ENCODE assay signal across 26 cellular contexts in genomic region chr16:87715658-87716057, GRCh38. TPM values are rescaled to one million over a fixed set of nuclear protein-coding genes. Genes with fewer than 3 reads are reported as not detected.
DNase-seq lines count a peak whose midpoint lies in the region; ATAC-seq, FAIRE-seq and TF ChIP-seq lines count a peak whose summit lies in the region.
"Had no signal": no experiment of that assay in that cellular context is flagged by ENCODE, and none has a peak within 500 bp of the region (broad histone marks: within the 10 kb centered on the region; RNA-seq: fewer than 3 reads in every experiment).

No MANE protein-coding gene starts in this region.

- H4K20me1 ChIP-seq in IMR-90 (ENCODE audit: insufficient read depth, low read length) (no peaks in the 10 kb centered on the region; the same call in 1 of the 2 replicates), osteoblast (ENCODE audit: insufficient read depth, low read length) (peaks cover 12% of the 10 kb centered on the region), H9 (ENCODE audit: control insufficient read depth, insufficient read depth, insufficient read length) (no peaks in the 10 kb centered on the region)

- no peak overlapping the region for H2AK5ac ChIP-seq in IMR-90 (ENCODE audit: low read depth, low read length)
- H2AK5ac ChIP-seq in H9 (ENCODE audit: insufficient read length, low read length), result no peak overlapping the region

- H3K27ac Mint-ChIP-seq in activated T-cell treated with anti-CD3 and anti-CD28 coated beads, Interleukin-2, amount 50 U/mL, for 72 hours, result peak overlapping the region; percentile 70
- peak overlapping the region in 1 of 3 experiments; percentile 87; a peak in 3 of 7 replicates for H3K27ac Mint-ChIP-seq in H9

- H2BK120ac ChIP-seq in IMR-90 (ENCODE audit: low read depth, low read length) (no peak overlapping the region), H9 (ENCODE audit: low read depth, low read length, poor library complexity, severe bottlenecking) (no peak overlapping the region)

- H3K27ac ChIP-seq in IMR-90 (ENCODE audit: insufficient read depth, low read length) (no peak overlapping the region), osteoblast (ENCODE audit: low read depth, low read length) (no peak overlapping the region), H9 (ENCODE audit: insufficient read length, low read depth, low read length) (no peak overlapping the region), stomach (no peak overlapping the region)
- H3K27ac ChIP-seq: HL-60, left ventricle myocardium inferior, right atrium auricular region, upper lobe of left lung, VCaP had no signal

- H3K36me3 ChIP-seq in IMR-90 (ENCODE audit: control insufficient read depth, insufficient read depth, low read length), result peaks cover 20% of the 10 kb centered on the region
- H3K36me3 ChIP-seq in bronchial epithelial cell (ENCODE audit: control insufficient read depth, insufficient read depth, low read length), result peaks cover 2% of the 10 kb centered on the region
- peaks cover 11% of the 10 kb centered on the region for H3K36me3 ChIP-seq in osteoblast (ENCODE audit: insufficient read depth, low read length)
- peaks cover 9 to 89% (median 83%) of the 10 kb centered on the region in 4 donors for H3K36me3 ChIP-seq in stomach

- H2BK5ac ChIP-seq in IMR-90 (ENCODE audit: low read depth, low read length, poor library complexity, severe bottlenecking) (no peak overlapping the region), H9 (ENCODE audit: insufficient read length, low read length) (no peak overlapping the region)

- no peak for TF ChIP-seq EP300 in stomach (IDR thresholded peaks at IDR 0.05)

- no peaks in the 10 kb centered on the region for H3K27me3 ChIP-seq in IMR-90 (ENCODE audit: control insufficient read depth, insufficient read depth, low read length)
- no peaks in the 10 kb centered on the region for H3K27me3 ChIP-seq in bronchial epithelial cell (ENCODE audit: control insufficient read depth, insufficient read depth, low read length)
- no peaks in the 10 kb centered on the region for H3K27me3 ChIP-seq in osteoblast (ENCODE audit: insufficient read depth, low read length)
- H3K27me3 ChIP-seq in H9 (ENCODE audit: insufficient read depth, low read length), result no peaks in the 10 kb centered on the region
- no peaks in the 10 kb centered on the region for H3K27me3 ChIP-seq in stomach
- H3K27me3 ChIP-seq: right atrium auricular region, upper lobe of left lung had no signal

- H4K91ac ChIP-seq in IMR-90 (ENCODE audit: insufficient read depth, low read depth, low read length) (no peak overlapping the region), H9 (ENCODE audit: insufficient read length, low read depth, low read length) (no peak overlapping the region)

- H2BK20ac ChIP-seq in IMR-90 (ENCODE audit: low read depth, low read length), result no peak overlapping the region
- no peak overlapping the region for H2BK20ac ChIP-seq in H9 (ENCODE audit: low read depth, low read length, poor library complexity, severe bottlenecking)

- peaks cover 2% of the 10 kb centered on the region for H3K9me1 ChIP-seq in IMR-90 (ENCODE audit: insufficient read depth, low read length)

- no peaks in the 10 kb centered on the region for H3K9me3 Mint-ChIP-seq in activated T-cell treated with anti-CD3 and anti-CD28 coated beads, Interleukin-2, amount 50 U/mL, for 72 hours
- no peaks in the 10 kb centered on the region for H3K9me3 Mint-ChIP-seq in activated T-cell treated with anti-CD3 and anti-CD28 coated beads, Interleukin-2, amount 50 U/mL, for 4 hours
- H3K9me3 Mint-ChIP-seq in H9, result peaks cover 3 to 4% of the 10 kb centered on the region in 2 experiments; a peak in 3 of 5 replicates

- H2AK9ac ChIP-seq in IMR-90 (replicated peaks; ENCODE audit: low read depth, low read length, poor library complexity), result no peak overlapping the region

- no peak for DNase-seq in activated T-cell treated with anti-CD3 and anti-CD28 coated beads, Interleukin-2, amount 50 U/mL, for 72 hours
- no peak for DNase-seq in activated T-cell treated with anti-CD3 and anti-CD28 coated beads, Interleukin-2, amount 50 U/mL, for 4 hours
- peak; percentile 34 for DNase-seq in IMR-90
- DNase-seq in bronchial epithelial cell (ENCODE audit: low read depth), result peak; percentile 10
- DNase-seq in osteoblast (ENCODE audit: insufficient read length, low spot score, missing footprints), result peak; percentile 90
- DNase-seq in left colon, result no peak
- DNase-seq in H9, result no peak
- no peak for DNase-seq in stomach
- DNase-seq: ACHN; activated effector memory CD4-positive, alpha-beta T cell treated with Interleukin-2 at 50 U/mL for 16 hours; DND-41; GOT3; left ventricle myocardium inferior; mucosa of descending colon; NCI-H2029; NCI-H510A; stimulated activated CD4-positive, alpha-beta T cell treated with anti-CD3 and anti-CD28 coated beads, Interleukin-15, amount 100 ng/mL, for 24 hours; stimulated activated naive CD4-positive, alpha-beta T cell; upper lobe of left lung had no signal

- ATAC-seq in activated T-cell treated with anti-CD3 and anti-CD28 coated beads, Interleukin-2, amount 50 U/mL, for 72 hours (replicated peaks in 1 of 2), result no peak
- ATAC-seq in activated T-cell treated with anti-CD3 and anti-CD28 coated beads, Interleukin-2, amount 50 U/mL, for 4 hours, result no peak
- ATAC-seq in IMR-90 (ENCODE audit: low read depth) (no peak; the same call in 1 of the 2 replicates), left colon (no peak)
- ATAC-seq: K562, mucosa of descending colon, Right ventricle myocardium inferior had no signal

- TF ChIP-seq CTCF in IMR-90 (conservative IDR thresholded peaks at IDR 0.05; ENCODE audit: low read depth, low read length) (no peak), bronchial epithelial cell (IDR thresholded peaks at IDR 0.05; ENCODE audit: insufficient read depth, low read length, severe bottlenecking) (no peak), osteoblast (IDR thresholded peaks at IDR 0.05; ENCODE audit: extremely low read depth, low read depth, low read length) (no peak), H9 (conservative IDR thresholded peaks at IDR 0.05) (no peak), stomach (IDR thresholded peaks at IDR 0.05) (no peak)

- no peak for TF ChIP-seq RAD21 in IMR-90 (IDR thresholded peaks at IDR 0.05; ENCODE audit: low read length)

- H3K56ac ChIP-seq in IMR-90 (ENCODE audit: extremely low read depth, insufficient read depth, low read length) (no peak overlapping the region), H9 (ENCODE audit: insufficient read length, low read depth, low read length) (no peak overlapping the region)

- H3K4me1 Mint-ChIP-seq in activated T-cell treated with anti-CD3 and anti-CD28 coated beads, Interleukin-2, amount 50 U/mL, for 72 hours (ENCODE audit: low read depth), result peaks cover 30% of the 10 kb centered on the region
- peaks cover 38% of the 10 kb centered on the region for H3K4me1 Mint-ChIP-seq in activated T-cell treated with anti-CD3 and anti-CD28 coated beads, Interleukin-2, amount 50 U/mL, for 4 hours (ENCODE audit: low read depth)
- H3K4me1 Mint-ChIP-seq in H9, result no peaks in the 10 kb centered on the region

- BruUV-seq in IMR-90 (replicated peaks; lab: Mats Ljungman, UMichigan), result no TSS peak

- H3K79me1 ChIP-seq in IMR-90 (ENCODE audit: low read depth in 1 of 2, low read length in 2 of 2), result peaks cover 0 to 4% of the 10 kb centered on the region in 2 experiments; a peak in 1 of 4 replicates
- no peaks in the 10 kb centered on the region for H3K79me1 ChIP-seq in H9 (ENCODE audit: insufficient read depth, low read depth, low read length, poor library complexity, severe bottlenecking)

- H3K4me1 ChIP-seq in IMR-90 (ENCODE audit: control insufficient read depth, insufficient read depth, low read length), result no peaks in the 10 kb centered on the region
- H3K4me1 ChIP-seq in osteoblast (ENCODE audit: insufficient read depth, low read length), result no peaks in the 10 kb centered on the region
- no peaks in the 10 kb centered on the region for H3K4me1 ChIP-seq in H9 (ENCODE audit: insufficient read depth, low read length)
- H3K4me1 ChIP-seq in stomach, result no peaks in the 10 kb centered on the region
- H3K4me1 ChIP-seq: left ventricle myocardium inferior, right atrium auricular region, upper lobe of left lung had no signal

- no peak overlapping the region for H3K9ac ChIP-seq in IMR-90 (ENCODE audit: low read depth, low read length)
- no peak overlapping the region for H3K9ac ChIP-seq in H9 (ENCODE audit: extremely low read depth, insufficient read length, low read length)

- H3K18ac ChIP-seq in IMR-90 (ENCODE audit: low read depth, low read length), result no peak overlapping the region
- no peak overlapping the region for H3K18ac ChIP-seq in H9 (ENCODE audit: insufficient read length, low read depth, low read length)

- no peaks in the 10 kb centered on the region for H3K9me3 ChIP-seq in IMR-90 (ENCODE audit: control insufficient read depth, insufficient read depth, low read length)
- no peaks in the 10 kb centered on the region for H3K9me3 ChIP-seq in osteoblast (ENCODE audit: low read depth, low read length)
- no peaks in the 10 kb centered on the region for H3K9me3 ChIP-seq in H9 (ENCODE audit: control insufficient read depth, low read depth, low read length)
- H3K9me3 ChIP-seq in stomach, result no peaks in the 10 kb centered on the region
- H3K9me3 ChIP-seq: left ventricle myocardium inferior, mucosa of descending colon, right atrium auricular region, upper lobe of left lung had no signal

- H3K27me3 Mint-ChIP-seq in activated T-cell treated with anti-CD3 and anti-CD28 coated beads, Interleukin-2, amount 50 U/mL, for 72 hours (ENCODE audit: low read depth), result no peaks in the 10 kb centered on the region
- H3K27me3 Mint-ChIP-seq in activated T-cell treated with anti-CD3 and anti-CD28 coated beads, Interleukin-2, amount 50 U/mL, for 4 hours (ENCODE audit: low read depth), result no peaks in the 10 kb centered on the region
- H3K27me3 Mint-ChIP-seq in H9 (ENCODE audit: low read depth), result no peaks in the 10 kb centered on the region; the same call in 1 of the 2 replicates

- intact Hi-C loops in IMR-90 (cut with micrococcal nuclease) (no loop called here), left colon (cut with DNase I, micrococcal nuclease) (no loop called here), stomach (cut with DNase I; ENCODE audit: low total_unique reads) (no loop called here)

- H2AFZ ChIP-seq in IMR-90 (replicated peaks; ENCODE audit: low read length, poor library complexity), result no peak overlapping the region
- H2AFZ ChIP-seq in osteoblast (ENCODE audit: low read length), result no peak overlapping the region
- no peak overlapping the region for H2AFZ ChIP-seq in H9 (ENCODE audit: low read length)

- no peak overlapping the region for H4K8ac ChIP-seq in IMR-90 (ENCODE audit: low read depth in 2 of 2, low read length in 2 of 2)
- H4K8ac ChIP-seq in H9 (replicated peaks; ENCODE audit: insufficient read length, low read depth, low read length), result no peak overlapping the region

- H3K4me3 Mint-ChIP-seq in activated T-cell treated with anti-CD3 and anti-CD28 coated beads, Interleukin-2, amount 50 U/mL, for 72 hours, result no peak overlapping the region
- H3K4me3 Mint-ChIP-seq in activated T-cell treated with anti-CD3 and anti-CD28 coated beads, Interleukin-2, amount 50 U/mL, for 4 hours, result no peak overlapping the region
- no peak overlapping the region for H3K4me3 Mint-ChIP-seq in H9

- H3K4ac ChIP-seq in IMR-90 (ENCODE audit: low read depth, low read length), result no peak overlapping the region
- no peak overlapping the region for H3K4ac ChIP-seq in H9 (ENCODE audit: low read depth, low read length)

- H3K4me2 ChIP-seq in IMR-90 (ENCODE audit: low read depth, low read length), result no peak overlapping the region
- H3K4me2 ChIP-seq in osteoblast (ENCODE audit: insufficient read depth, low read length), result no peak overlapping the region
- H3K4me2 ChIP-seq in H9 (ENCODE audit: insufficient read depth, insufficient read length, low read length), result no peak overlapping the region

- peak; percentile 99 for FAIRE-seq in bronchial epithelial cell (lab: Jason Lieb, UNC)
- FAIRE-seq: frontal cortex, GM18507, K562 had no signal

- peaks cover 3 to 19% of the 10 kb centered on the region in 2 donors for H3K36me3 Mint-ChIP-seq in activated T-cell treated with anti-CD3 and anti-CD28 coated beads, Interleukin-2, amount 50 U/mL, for 72 hours (ENCODE audit: insufficient read depth in 2 of 2)
- H3K36me3 Mint-ChIP-seq in activated T-cell treated with anti-CD3 and anti-CD28 coated beads, Interleukin-2, amount 50 U/mL, for 4 hours (ENCODE audit: insufficient read depth), result peaks cover 43% of the 10 kb centered on the region
- peaks cover 32 to 67% (median 60%) of the 10 kb centered on the region in 3 experiments for H3K36me3 Mint-ChIP-seq in H9 (ENCODE audit: insufficient read depth in 1 of 3, low read depth in 3 of 3)

- no peak overlapping the region for H4K5ac ChIP-seq in IMR-90 (ENCODE audit: low read depth, low read length)
- H4K5ac ChIP-seq in H9 (ENCODE audit: insufficient read length, low read depth, low read length), result no peak overlapping the region

- dilution Hi-C loops in IMR-90 (cut with HindIII; ENCODE audit: low sequenced_read_pairs, unreplicated experiment), result no loop called here

- TF ChIP-seq POLR2A in IMR-90 (IDR thresholded peaks at IDR 0.05; ENCODE audit: low read depth, low read length) (no peak), stomach (IDR thresholded peaks at IDR 0.05) (no peak)

- H2BK15ac ChIP-seq in IMR-90 (ENCODE audit: low read depth, low read length), result no peak overlapping the region
- no peak overlapping the region for H2BK15ac ChIP-seq in H9 (ENCODE audit: low read depth, low read length)

- CTCF ChIA-PET in IMR-90 (lab: Yijun Ruan, JAX), result interaction anchor here (0.5 kb wide), 1 partner anchor 16 kb away, joined by 4 read pairs; no protein-coding TSS in a partner anchor

- POLR2A ChIA-PET in IMR-90 (lab: Charles Lee; ENCODE audit: unreplicated experiment), result no interaction called here

- 94% methylated on average over 5 of the region's 12 CpGs; no CpG with 5 or more reads in 1 of the 2 experiments for WGBS in IMR-90 (ENCODE audit: extremely low coverage in 2 of 2, insufficient read length in 1 of 2), 2 experiments
- WGBS in H9 (ENCODE audit: extremely low coverage, insufficient read length, low lambda C conversion rate), result no CpG with 5 or more reads among the region's 12 CpGs
- WGBS in stomach, 5 donors, result 91 to 97% (median 97%) methylated on average over 12 of the region's 12 CpGs

- H3K79me2 ChIP-seq in osteoblast (ENCODE audit: insufficient read depth, low read length) (no peaks in the 10 kb centered on the region), H9 (ENCODE audit: insufficient read depth, low read length) (no peaks in the 10 kb centered on the region)

- no peak overlapping the region for H3T11ph ChIP-seq in H9 (ENCODE audit: low read length)

- H2BK12ac ChIP-seq in H9 (ENCODE audit: insufficient read length, low read depth, low read length), result no peak overlapping the region

- no peaks in the 10 kb centered on the region for H3K23me2 ChIP-seq in H9 (ENCODE audit: insufficient read length, low read depth, low read length, poor library complexity, severe bottlenecking)

- H3K14ac ChIP-seq in IMR-90 (replicated peaks; ENCODE audit: low read depth, low read length) (no peak overlapping the region), H9 (ENCODE audit: insufficient read depth, low read length) (no peak overlapping the region)

- in situ Hi-C loops in IMR-90 (cut with MboI; ENCODE audit: low sequenced_read_pairs), result no loop called here

- H3K4me3 ChIP-seq in IMR-90 (ENCODE audit: insufficient read depth, low read depth, low read length), result no peak overlapping the region
- no peak overlapping the region for H3K4me3 ChIP-seq in bronchial epithelial cell (ENCODE audit: low read depth, low read length)
- no peak overlapping the region for H3K4me3 ChIP-seq in osteoblast (ENCODE audit: insufficient read depth, low read length)
- no peak overlapping the region for H3K4me3 ChIP-seq in stomach
- H3K4me3 ChIP-seq: K562, left ventricle myocardium inferior, mucosa of descending colon, right atrium auricular region, upper lobe of left lung had no signal

- no peak overlapping the region for H3K23ac ChIP-seq in IMR-90 (ENCODE audit: low read depth, low read length)
- no peak overlapping the region for H3K23ac ChIP-seq in H9 (ENCODE audit: insufficient read length, low read depth, low read length)

RNA-seq across cellular contexts. Expression of gene KLHDC4, which starts 50.1 kb away (rescaled TPM):
- 100 to 1,000 TPM in 1 of 2 donors, 10 to 100 TPM in 1; 85.5 to 108 TPM for total RNA-seq in activated T-cell treated with anti-CD3 and anti-CD28 coated beads, Interleukin-2, amount 50 U/mL, for 72 hours
- total RNA-seq in activated T-cell treated with anti-CD3 and anti-CD28 coated beads, Interleukin-2, amount 50 U/mL, for 4 hours, result 10 to 100 TPM; 71.6 to 78.1 (median 76.0) TPM
- total RNA-seq in IMR-90 (2012; rRNA removed) (13.6 and 16.1 TPM in 2 replicates), bronchial epithelial cell (27.7 and 30.8 TPM in 2 replicates), osteoblast (22.1 and 23.3 TPM in 2 replicates), left colon (100 to 1,000 TPM in 1 of 2 donors, 10 to 100 TPM in 1; 28.7 to 118 TPM), H9 (2021) (74.5 and 76.2 TPM in 2 replicates), stomach (100 to 1,000 TPM in 2 of 5 donors, 10 to 100 TPM in 3; 25.5 to 119 (median 69.4) TPM)
- polyA plus RNA-seq in IMR-90 (2012; rRNA removed) (19.0 and 22.9 TPM in 2 replicates), stomach (10 to 100 TPM; 28.5 to 37.8 (median 33.9) TPM)
- polyA plus RNA-seq in IMR-90 (2012; cell fraction: cytosol; rRNA removed), result 19.5 and 22.2 TPM in 2 replicates
- polyA plus RNA-seq in IMR-90 (2012; cell fraction: nucleus; rRNA removed; ENCODE audit: low replicate concordance), result 70.1 and 93.8 TPM in 2 replicates

Comparison
In these comparisons a context has a peak if more than half of its experiments do, and no peak if none do; other contexts are left out.
1. DNase-seq: peak in IMR-90 (single experiment), bronchial epithelial cell (single experiment) and osteoblast (single experiment); none in activated T-cell treated with anti-CD3 and anti-CD28 coated beads, Interleukin-2, amount 50 U/mL, for 72 hours (0 of 2), activated T-cell treated with anti-CD3 and anti-CD28 coated beads, Interleukin-2, amount 50 U/mL, for 4 hours (single experiment), left colon (0 of 2), H9 (single experiment) and stomach (single experiment).